ENCODE assay signal across 1 cellular context in the genomic region with DNA sequence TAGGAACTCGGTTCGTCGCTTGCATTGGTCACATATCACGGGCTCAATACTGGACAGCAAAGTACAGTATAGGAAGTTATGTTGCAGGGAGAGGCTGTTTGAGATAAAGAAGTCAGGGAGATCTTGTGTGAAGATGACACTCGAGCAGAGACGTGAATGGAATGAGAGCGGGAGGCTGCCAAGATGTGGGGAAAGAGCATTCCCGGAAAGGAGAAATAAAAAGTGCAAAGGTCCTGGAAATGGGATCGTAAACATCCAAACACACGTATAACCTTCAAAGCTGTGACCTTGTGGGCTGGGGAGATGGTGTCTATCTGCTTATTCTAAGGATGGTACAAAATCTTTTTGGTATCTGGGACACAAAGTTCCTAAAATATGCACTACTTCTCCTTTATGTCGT.
TF ChIP-seq lines count a peak whose summit lies in the region.

No MANE protein-coding gene starts in this region.

TF ChIP-seq in H1, 55 proteins besides CTCF, POLR2A, EP300 and RAD21:
- TF ChIP-seq HDAC2 (IDR thresholded peaks at IDR 0.05; ENCODE audit: borderline replicate concordance in 1 of 2, low read depth in 2 of 2, low read length in 2 of 2) = no peak
- TF ChIP-seq, protein P1, sequence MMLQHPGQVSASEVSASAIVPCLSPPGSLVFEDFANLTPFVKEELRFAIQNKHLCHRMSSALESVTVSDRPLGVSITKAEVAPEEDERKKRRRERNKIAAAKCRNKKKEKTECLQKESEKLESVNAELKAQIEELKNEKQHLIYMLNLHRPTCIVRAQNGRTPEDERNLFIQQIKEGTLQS (IDR thresholded peaks at IDR 0.05; ENCODE audit: insufficient read depth, low read depth, low read length) = no peak
- TF ChIP-seq, protein P2, sequence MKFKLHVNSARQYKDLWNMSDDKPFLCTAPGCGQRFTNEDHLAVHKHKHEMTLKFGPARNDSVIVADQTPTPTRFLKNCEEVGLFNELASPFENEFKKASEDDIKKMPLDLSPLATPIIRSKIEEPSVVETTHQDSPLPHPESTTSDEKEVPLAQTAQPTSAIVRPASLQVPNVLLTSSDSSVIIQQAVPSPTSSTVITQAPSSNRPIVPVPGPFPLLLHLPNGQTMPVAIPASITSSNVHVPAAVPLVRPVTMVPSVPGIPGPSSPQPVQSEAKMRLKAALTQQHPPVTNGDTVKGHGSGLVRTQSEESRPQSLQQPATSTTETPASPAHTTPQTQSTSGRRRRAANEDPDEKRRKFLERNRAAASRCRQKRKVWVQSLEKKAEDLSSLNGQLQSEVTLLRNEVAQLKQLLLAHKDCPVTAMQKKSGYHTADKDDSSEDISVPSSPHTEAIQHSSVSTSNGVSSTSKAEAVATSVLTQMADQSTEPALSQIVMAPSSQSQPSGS (IDR thresholded peaks at IDR 0.05; ENCODE audit: low read length) = no peak
- no peak for TF ChIP-seq ZNF274 (IDR thresholded peaks at IDR 0.05; ENCODE audit: borderline replicate concordance, extremely low read depth, low read length)
- no peak for TF ChIP-seq CEBPB (IDR thresholded peaks at IDR 0.05; ENCODE audit: low read depth, low read length)
